22 cellular contexts compared by ENCODE assay signal in genomic region chr20:21064924-21065323, GRCh38. TPM values are rescaled to one million over a fixed set of nuclear protein-coding genes. Genes with fewer than 3 reads are reported as not detected.
DNase-seq lines count a peak whose midpoint lies in the region; FAIRE-seq and TF ChIP-seq lines count a peak whose summit lies in the region.
"Had no signal": no experiment of that assay in that cellular context is flagged by ENCODE, and none has a peak within 500 bp of the region (broad histone marks: within the 10 kb centered on the region; RNA-seq: fewer than 3 reads in every experiment).

No MANE protein-coding gene starts in this region.

- H2AFZ ChIP-seq in OCI-LY7 (ENCODE audit: low read length), result no peak overlapping the region
- H2AFZ ChIP-seq: GM23338 had no signal

- TF ChIP-seq CTCF in OCI-LY7 (conservative IDR thresholded peaks at IDR 0.05; ENCODE audit: low read length) (no peak), BE2C (IDR thresholded peaks at IDR 0.05; ENCODE audit: low read depth, low read length) (no peak)

- FAIRE-seq in A204.1 (lab: Jason Lieb, UNC) (peak; percentile 78), H54 (lab: Jason Lieb, UNC) (peak; percentile 20), endometrium (lab: Jason Lieb, UNC) (peak; percentile 75)
- FAIRE-seq: D721Med, GM12878, GM18507 had no signal

- no peak overlapping the region for H3K27ac ChIP-seq in OCI-LY7 (ENCODE audit: low read depth, low read length, poor library complexity, severe bottlenecking)
- H3K27ac ChIP-seq: BLaER1 treated with 17β-estradiol and CSF1 and Interleukin-3, amounts not matched to agents 10 nM and 100 nM had no signal

- no peaks in the 10 kb centered on the region for H3K36me3 ChIP-seq in OCI-LY7 (ENCODE audit: insufficient read depth, low read length)
- no peaks in the 10 kb centered on the region for H3K36me3 ChIP-seq in BE2C
- H3K36me3 ChIP-seq: BLaER1 treated with 17β-estradiol and CSF1 and Interleukin-3, amounts not matched to agents 10 nM and 100 nM had no signal

- BruUV-seq in OCI-LY7 (replicated peaks; lab: Mats Ljungman, UMichigan), result no TSS peak

- H3K4me1 ChIP-seq in OCI-LY7 (ENCODE audit: insufficient read depth, low read length, poor library complexity, severe bottlenecking), result no peaks in the 10 kb centered on the region
- H3K4me1 ChIP-seq in BE2C, result no peaks in the 10 kb centered on the region
- H3K4me1 ChIP-seq: BLaER1 treated with 17β-estradiol and CSF1 and Interleukin-3, amounts not matched to agents 10 nM and 100 nM had no signal

- no peaks in the 10 kb centered on the region for H3K9me3 ChIP-seq in OCI-LY7 (ENCODE audit: low read length)
- H3K9me3 ChIP-seq in BE2C, result no peaks in the 10 kb centered on the region

- H3K27me3 ChIP-seq in BE2C, result no peaks in the 10 kb centered on the region
- H3K27me3 ChIP-seq: BLaER1 treated with 17β-estradiol and CSF1 and Interleukin-3, amounts not matched to agents 10 nM and 100 nM had no signal

- H4K20me1 ChIP-seq in OCI-LY7 (ENCODE audit: insufficient read depth, low read length), result no peaks in the 10 kb centered on the region
- H4K20me1 ChIP-seq: BLaER1 treated with 17β-estradiol and CSF1 and Interleukin-3, amounts not matched to agents 10 nM and 100 nM had no signal

- POLR2A ChIA-PET in OCI-LY7 (lab: Charles Lee), result interaction anchor here (0.7 kb wide), 1 partner anchor 210 kb away, joined by 3 read pairs; no protein-coding TSS in a partner anchor

- H3K9me2 ChIP-seq in OCI-LY7 (ENCODE audit: insufficient read depth, low read length), result no peaks in the 10 kb centered on the region

- no peak for DNase-seq in H54 (ENCODE audit: insufficient read length, low spot score)
- DNase-seq in OCI-LY7 (ENCODE audit: low spot score), result no peak
- no peak for DNase-seq in UCSD-AML1 (lab: John Stamatoyannopoulos, UW; ENCODE audit: unreplicated experiment)
- no peak for DNase-seq in BE2C
- DNase-seq: 8988T; CD4-positive, alpha-beta T cell; CD8-positive, alpha-beta memory T cell; DMS 273 treated with DMSO at 0.1 percent for 48 hours; DMS79; EL; GDM1; H7; HCEC 1CT had no signal

- H3K4me3 ChIP-seq in OCI-LY7 (ENCODE audit: low read depth, low read length, poor library complexity, severe bottlenecking) (no peak overlapping the region), BE2C (ENCODE audit: low read depth, low read length) (no peak overlapping the region)
- H3K4me3 ChIP-seq: BLaER1 treated with 17β-estradiol and CSF1 and Interleukin-3, amounts not matched to agents 10 nM and 100 nM; GM12878; GM23338 had no signal

- CTCF ChIA-PET in OCI-LY7 (lab: Charles Lee; ENCODE audit: unreplicated experiment), result no interaction called here

- H3K79me2 ChIP-seq in OCI-LY7 (ENCODE audit: insufficient read depth, low read depth, low read length), result no peaks in the 10 kb centered on the region

- no peak overlapping the region for H3K4me2 ChIP-seq in OCI-LY7 (ENCODE audit: low read length)
- H3K4me2 ChIP-seq: BLaER1 treated with 17β-estradiol and CSF1 and Interleukin-3, amounts not matched to agents 10 nM and 100 nM; GM23338 had no signal

- intact Hi-C loops in OCI-LY7 (cut with micrococcal nuclease; ENCODE audit: unreplicated experiment), result no loop called here

- no peak for TF ChIP-seq POLR2A in H54 (IDR thresholded peaks at IDR 0.05; ENCODE audit: low read depth, low read length)

RNA-seq across cellular contexts. Expression of gene LINC00237, which starts 41.2 kb away (rescaled TPM):
- not detected in 2 replicates for total RNA-seq in OCI-LY7 (2014; rRNA removed; shearing (Covaris generic))
- not detected in 2 replicates for total RNA-seq in OCI-LY7 (2022)
- 3.3 TPM for polyA plus RNA-seq in BE2C (2012; ENCODE audit: insufficient read depth, insufficient read length, low read depth)
- total RNA-seq: B cell; CD4-positive, alpha-beta T cell; CD8-positive, alpha-beta memory T cell; GM12878 had no signal
- polyA plus RNA-seq: AG04450; CD8-positive, alpha-beta memory T cell; GM12878 had no signal
